In the genomic region with DNA sequence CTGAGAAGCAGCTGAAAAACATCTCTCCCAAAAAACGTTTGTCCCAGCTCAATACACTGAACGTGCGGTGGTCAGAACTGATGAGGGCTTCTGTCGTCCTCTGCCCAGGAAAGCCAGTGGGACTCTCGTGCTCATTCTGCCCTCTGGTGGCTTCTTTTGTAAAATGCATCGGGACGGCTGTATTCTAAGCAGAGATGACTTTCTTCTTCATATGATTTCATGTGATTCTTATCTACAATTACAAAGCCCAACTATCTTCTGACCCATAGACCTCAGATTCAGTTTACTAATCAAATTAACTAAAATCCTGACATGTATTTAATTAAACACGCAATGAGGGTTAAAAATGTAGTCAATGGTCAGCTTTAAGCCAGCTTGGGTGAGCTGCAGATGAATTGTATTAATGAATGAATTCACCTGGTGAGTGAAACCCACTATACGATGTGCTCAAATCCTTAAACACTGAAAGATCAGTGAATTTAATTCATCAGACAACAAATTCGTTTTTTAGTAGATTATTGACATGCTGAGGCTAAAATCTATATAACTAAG, we compare ENCODE assay signal across 1 cellular context.
A peak's percentile ranks its signal among the peaks of the same experiment; 100 is the strongest.
TF ChIP-seq lines count a peak whose summit lies in the region.

No MANE protein-coding gene starts in this region.

TF ChIP-seq in SK-N-SH, 30 proteins besides CTCF, POLR2A, EP300 and RAD21 (continued from another document):
- TF ChIP-seq, protein P1, sequence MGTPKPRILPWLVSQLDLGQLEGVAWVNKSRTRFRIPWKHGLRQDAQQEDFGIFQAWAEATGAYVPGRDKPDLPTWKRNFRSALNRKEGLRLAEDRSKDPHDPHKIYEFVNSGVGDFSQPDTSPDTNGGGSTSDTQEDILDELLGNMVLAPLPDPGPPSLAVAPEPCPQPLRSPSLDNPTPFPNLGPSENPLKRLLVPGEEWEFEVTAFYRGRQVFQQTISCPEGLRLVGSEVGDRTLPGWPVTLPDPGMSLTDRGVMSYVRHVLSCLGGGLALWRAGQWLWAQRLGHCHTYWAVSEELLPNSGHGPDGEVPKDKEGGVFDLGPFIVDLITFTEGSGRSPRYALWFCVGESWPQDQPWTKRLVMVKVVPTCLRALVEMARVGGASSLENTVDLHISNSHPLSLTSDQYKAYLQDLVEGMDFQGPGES (IDR thresholded peaks at IDR 0.05; ENCODE audit: low read depth, low read length): no peak
- TF ChIP-seq POLR2AphosphoS5 (IDR thresholded peaks at IDR 0.05; ENCODE audit: low read depth, low read length) (no peak), GATA2 (CRISPR knock-in tag; IDR thresholded peaks at IDR 0.05) (peak; percentile 50), TEAD4 (IDR thresholded peaks at IDR 0.05; ENCODE audit: borderline replicate concordance, insufficient read depth) (no peak), MAX (IDR thresholded peaks at IDR 0.05; ENCODE audit: low read depth) (no peak), ELF1 (IDR thresholded peaks at IDR 0.05) (no peak), TAF1 (IDR thresholded peaks at IDR 0.05; ENCODE audit: borderline replicate concordance, low read depth, low read length) (no peak), RCOR1 (IDR thresholded peaks at IDR 0.05; ENCODE audit: low read length) (0 out of 2 replicates have a peak, but pooled peaks have one; percentile 16), MXI1 (IDR thresholded peaks at IDR 0.05; ENCODE audit: low read depth, low read length) (no peak), GABPA (IDR thresholded peaks at IDR 0.05; ENCODE audit: low read depth) (no peak), ZBTB33 (IDR thresholded peaks at IDR 0.05; ENCODE audit: borderline replicate concordance, low read depth) (no peak), PBX3 (IDR thresholded peaks at IDR 0.05) (no peak)
